8 cellular contexts compared by ENCODE assay signal in the genomic region with DNA sequence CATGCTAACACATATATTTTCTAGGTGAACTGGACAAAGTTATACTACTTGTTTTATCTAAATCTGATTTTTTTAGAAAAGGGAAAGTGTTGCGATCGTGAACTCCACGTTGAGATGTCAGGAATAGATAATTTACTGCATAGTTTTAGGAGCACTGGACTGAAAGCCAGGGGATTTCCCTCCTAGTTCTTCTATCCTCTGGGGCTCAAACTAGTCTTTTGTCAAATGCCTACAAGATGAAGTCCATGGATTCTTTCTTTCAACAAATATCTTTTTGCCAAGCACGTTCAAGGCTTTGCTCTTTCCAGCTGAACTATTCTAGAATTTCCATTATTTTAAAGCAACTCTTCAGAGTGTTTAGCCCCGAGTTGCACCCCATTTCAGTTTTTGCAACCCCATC. TPM values are rescaled to one million over a fixed set of nuclear protein-coding genes. Genes with fewer than 3 reads are reported as not detected.
DNase-seq lines count a peak whose midpoint lies in the region; ATAC-seq and TF ChIP-seq lines count a peak whose summit lies in the region.

No MANE protein-coding gene starts in this region.

- intact Hi-C loops in Panc1 (cut with micrococcal nuclease; ENCODE audit: unreplicated experiment), result loop anchor here (2.0 kb wide), 1 partner anchor 144 kb away; no protein-coding TSS in a partner anchor

- POLR2A ChIA-PET in Panc1 (lab: Charles Lee), result interaction anchor here (1.1 kb wide), 1 partner anchor 249 kb away, joined by 3 read pairs; the partner anchor contains the start of gene TM4SF1

- peak overlapping the region; percentile 84 for H3K27ac ChIP-seq in Panc1 (ENCODE audit: low read length)
- H3K27ac ChIP-seq in fibroblast of lung (ENCODE audit: insufficient read depth, low read length), result peak overlapping the region; percentile 90

- no peaks in the 10 kb centered on the region for H3K9me3 ChIP-seq in Panc1 (ENCODE audit: control insufficient read depth, insufficient read depth, low read depth, low read length)
- no peaks in the 10 kb centered on the region for H3K9me3 ChIP-seq in fibroblast of lung (ENCODE audit: control insufficient read depth, insufficient read depth, low read depth, low read length)

- H4K20me1 ChIP-seq in fibroblast of lung (ENCODE audit: control insufficient read depth, extremely low read depth, insufficient read depth, low read length), result no peaks in the 10 kb centered on the region

- H3K4me1 ChIP-seq in Panc1 (ENCODE audit: control insufficient read depth, insufficient read depth, low read length) (peaks cover 32% of the 10 kb centered on the region), fibroblast of lung (ENCODE audit: control insufficient read depth, extremely low read depth, insufficient read depth, low read length) (no peaks in the 10 kb centered on the region)

- CTCF ChIA-PET in Panc1 (lab: Charles Lee), result interaction anchor here (1.4 kb wide), 1 partner anchor 8 kb away, joined by 6 read pairs; no protein-coding TSS in a partner anchor

- peak overlapping the region; percentile 71 to 92 for H3K4me3 ChIP-seq in Panc1 (ENCODE audit: low read depth in 2 of 2, low read length in 2 of 2)
- peak overlapping the region; percentile 80 to 98 (median 92) for H3K4me3 ChIP-seq in fibroblast of lung (replicated peaks in 1 of 4; ENCODE audit: control extremely low read depth in 1 of 4, insufficient read depth in 1 of 4, low read depth in 3 of 4, low read length in 4 of 4)
- peak overlapping the region; percentile 71 for H3K4me3 ChIP-seq in retinal pigment epithelial cell (ENCODE audit: low read length)

- H2AFZ ChIP-seq in fibroblast of lung (ENCODE audit: low read length), result peak overlapping the region; percentile 94

- H3K79me2 ChIP-seq in fibroblast of lung (ENCODE audit: control insufficient read depth, insufficient read depth, low read length), result peaks cover 29% of the 10 kb centered on the region

- ATAC-seq in GM21360 (IDR thresholded peaks at IDR 0.05; ENCODE audit: unreplicated experiment) (peak; percentile 3), Panc1 (no peak), GM19452 (IDR thresholded peaks at IDR 0.05; ENCODE audit: unreplicated experiment) (no peak)

- in situ Hi-C loops in Panc1 (cut with HindIII; ENCODE audit: low pct_unique_long_range_greater_than_20kb, low sequenced_read_pairs), result no loop called here

- TSS peak; percentile 91 for BruUV-seq in Panc1 (replicated peaks; lab: Mats Ljungman, UMichigan)

- H3K27me3 ChIP-seq in Panc1 (ENCODE audit: control insufficient read depth, insufficient read depth, low read length) (no peaks in the 10 kb centered on the region), fibroblast of lung (ENCODE audit: control insufficient read depth, insufficient read depth, low read length) (no peaks in the 10 kb centered on the region)

- DNase-seq in Panc1 (ENCODE audit: low read depth, low spot score) (no peak), fibroblast of lung (ENCODE audit: low read depth in 2 of 2) (no peak), retinal pigment epithelial cell (ENCODE audit: low read depth) (no peak), NOMO-1 treated with DMSO at 0.1 percent for 48 hours (lab: John Stamatoyannopoulos, UW; ENCODE audit: unreplicated experiment) (no peak), hepatic stellate cell (ENCODE audit: low spot score) (no peak)
- no peak for DNase-seq in activated CD4-positive, alpha-beta T cell treated with anti-CD3 and anti-CD28 coated beads for 1 hour

- H3K4me2 ChIP-seq in fibroblast of lung (ENCODE audit: extremely low read depth, insufficient read depth, low read length), result peak overlapping the region; percentile 90

- H3K36me3 ChIP-seq in Panc1 (ENCODE audit: control insufficient read depth, insufficient read depth, low read length) (no peaks in the 10 kb centered on the region), fibroblast of lung (ENCODE audit: control insufficient read depth, insufficient read depth, low read length) (no peaks in the 10 kb centered on the region)

- TF ChIP-seq CTCF in Panc1 (IDR thresholded peaks at IDR 0.05), result no peak
- TF ChIP-seq CTCF in fibroblast of lung (conservative IDR thresholded peaks at IDR 0.05 in 1 of 2, IDR thresholded peaks at IDR 0.05 in 1 of 2; ENCODE audit: low read depth in 1 of 2, low read length in 2 of 2), result no peak
- no peak for TF ChIP-seq CTCF in retinal pigment epithelial cell (conservative IDR thresholded peaks at IDR 0.05; ENCODE audit: low read depth, low read length)

- H3K9ac ChIP-seq in fibroblast of lung (ENCODE audit: insufficient read depth, low read length), result peak overlapping the region; percentile 70

RNA-seq across cellular contexts. Expression of gene HPS3, which starts 0.6 kb away (rescaled TPM):
- total RNA-seq in Panc1 (2021; ENCODE audit: unreplicated experiment) (68.0 TPM), fibroblast of lung (27.0 and 33.4 TPM in 2 replicates)
- 62.2 TPM for polyA plus RNA-seq in Panc1 (2012; ENCODE audit: insufficient read length)
- polyA plus RNA-seq in fibroblast of lung, result 31.0 and 31.2 TPM in 2 replicates
- 15.6 and 18.5 TPM in 2 replicates for polyA plus RNA-seq in fibroblast of lung (2012)
- polyA minus RNA-seq in fibroblast of lung (ENCODE audit: low replicate concordance), result 6.6 and 9.1 TPM in 2 replicates

RNA-seq across cellular contexts. Expression of gene HLTF, which starts 42.5 kb away (rescaled TPM):
- total RNA-seq in Panc1 (2021; ENCODE audit: unreplicated experiment) (106 TPM), fibroblast of lung (51.4 and 67.2 TPM in 2 replicates)
- polyA plus RNA-seq in Panc1 (2012; ENCODE audit: insufficient read length), result 38.6 TPM
- polyA plus RNA-seq in fibroblast of lung, result 17.1 and 22.1 TPM in 2 replicates
- polyA plus RNA-seq in fibroblast of lung (2012), result 12.8 and 15.7 TPM in 2 replicates
- polyA minus RNA-seq in fibroblast of lung (ENCODE audit: low replicate concordance), result 0.86 and 1.7 TPM in 2 replicates
